Comparison of ENCODE assay signal across 1 cellular context in the genomic region with DNA sequence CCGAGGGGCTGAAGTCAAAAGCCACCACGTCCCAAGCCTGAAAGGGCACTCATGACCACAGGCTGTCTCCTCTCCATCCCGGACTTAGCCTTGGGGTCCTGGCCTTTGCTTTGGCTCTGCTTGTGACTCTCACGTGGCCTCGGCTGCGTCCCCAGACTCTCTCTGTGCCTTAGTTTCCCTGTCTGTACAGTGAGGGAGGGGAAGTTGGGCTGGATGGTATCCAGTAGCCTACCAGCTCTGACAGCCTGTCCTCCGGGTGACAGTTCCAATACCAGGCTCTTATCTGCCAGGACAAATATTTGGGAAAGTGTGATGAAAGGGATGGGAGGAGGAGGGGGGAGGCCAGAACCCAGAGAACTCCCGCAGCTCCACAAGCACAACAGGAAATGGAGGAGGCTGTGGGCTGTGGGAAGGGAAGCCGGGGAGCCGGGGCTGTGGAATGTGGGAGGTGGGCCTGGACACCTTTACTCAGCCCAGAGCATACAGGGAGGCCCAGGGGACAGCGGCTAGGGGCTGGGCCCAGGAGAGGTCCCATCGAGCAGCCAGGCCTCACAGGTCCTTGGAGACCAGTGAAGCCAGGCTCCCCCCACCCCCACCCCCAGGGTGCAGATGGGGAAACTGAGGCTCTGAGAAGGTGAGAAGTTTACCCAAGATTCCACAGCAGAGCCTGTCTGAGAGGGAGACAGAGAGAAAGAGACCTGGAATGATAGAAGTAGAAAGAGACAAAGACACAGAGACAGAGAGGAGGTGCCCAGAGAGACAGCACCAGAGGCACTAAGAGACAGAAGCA.
TF ChIP-seq lines count a peak whose summit lies in the region.

No MANE protein-coding gene starts in this region.

TF ChIP-seq in HepG2, 621 proteins besides CTCF, POLR2A, EP300 and RAD21 (continued from another document and continues in another):
- TF ChIP-seq ZNF687 (CRISPR knock-in tag; IDR thresholded peaks at IDR 0.05) (peak; percentile 92), SMARCE1 (IDR thresholded peaks at IDR 0.05; ENCODE audit: borderline replicate concordance) (no peak), ZNF337 (CRISPR knock-in tag; IDR thresholded peaks at IDR 0.05; ENCODE audit: borderline replicate concordance, low read depth) (peak; percentile 90; the same call in 1 of the 2 replicates), HOXA7 (CRISPR knock-in tag; IDR thresholded peaks at IDR 0.05) (no peak), ZNF530 (CRISPR knock-in tag; IDR thresholded peaks at IDR 0.05; ENCODE audit: low read depth) (no peak), ZNF777 (CRISPR knock-in tag; IDR thresholded peaks at IDR 0.05) (no peak), ZBTB7A (CRISPR knock-in tag; IDR thresholded peaks at IDR 0.05) (peak; percentile 75; the same call in 1 of the 2 replicates), PHF21A (CRISPR knock-in tag; IDR thresholded peaks at IDR 0.05) (peak; percentile 99), HOXA9 (CRISPR knock-in tag; IDR thresholded peaks at IDR 0.05; ENCODE audit: borderline replicate concordance) (no peak; the same call in 1 of the 2 replicates), NFE2 (CRISPR knock-in tag; IDR thresholded peaks at IDR 0.05) (no peak), MXD4 (CRISPR knock-in tag; IDR thresholded peaks at IDR 0.05) (0 out of 2 replicates have a peak, but pooled peaks have one; percentile 27), SIN3B (IDR thresholded peaks at IDR 0.05; ENCODE audit: low read length) (no peak), RFXAP (CRISPR knock-in tag; IDR thresholded peaks at IDR 0.05; ENCODE audit: borderline replicate concordance) (peak; percentile 82; the same call in 1 of the 2 replicates), ZNF737 (CRISPR knock-in tag; IDR thresholded peaks at IDR 0.05; ENCODE audit: borderline replicate concordance) (no peak), IRF9 (CRISPR knock-in tag; IDR thresholded peaks at IDR 0.05; ENCODE audit: borderline replicate concordance) (no peak), AGO2 (optimal IDR thresholded peaks at IDR 0.05; ENCODE audit: low read depth, low read length) (no peak), TRAFD1 (CRISPR knock-in tag; IDR thresholded peaks at IDR 0.05; ENCODE audit: borderline replicate concordance) (no peak)
- TF ChIP-seq, protein P1, sequence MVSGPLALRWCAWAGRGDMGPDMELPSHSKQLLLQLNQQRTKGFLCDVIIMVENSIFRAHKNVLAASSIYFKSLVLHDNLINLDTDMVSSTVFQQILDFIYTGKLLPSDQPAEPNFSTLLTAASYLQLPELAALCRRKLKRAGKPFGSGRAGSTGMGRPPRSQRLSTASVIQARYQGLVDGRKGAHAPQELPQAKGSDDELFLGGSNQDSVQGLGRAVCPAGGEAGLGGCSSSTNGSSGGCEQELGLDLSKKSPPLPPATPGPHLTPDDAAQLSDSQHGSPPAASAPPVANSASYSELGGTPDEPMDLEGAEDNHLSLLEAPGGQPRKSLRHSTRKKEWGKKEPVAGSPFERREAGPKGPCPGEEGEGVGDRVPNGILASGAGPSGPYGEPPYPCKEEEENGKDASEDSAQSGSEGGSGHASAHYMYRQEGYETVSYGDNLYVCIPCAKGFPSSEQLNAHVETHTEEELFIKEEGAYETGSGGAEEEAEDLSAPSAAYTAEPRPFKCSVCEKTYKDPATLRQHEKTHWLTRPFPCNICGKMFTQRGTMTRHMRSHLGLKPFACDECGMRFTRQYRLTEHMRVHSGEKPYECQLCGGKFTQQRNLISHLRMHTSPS (CRISPR knock-in tag; IDR thresholded peaks at IDR 0.05; ENCODE audit: low read depth), result peak; percentile 87
- TF ChIP-seq, protein P2, sequence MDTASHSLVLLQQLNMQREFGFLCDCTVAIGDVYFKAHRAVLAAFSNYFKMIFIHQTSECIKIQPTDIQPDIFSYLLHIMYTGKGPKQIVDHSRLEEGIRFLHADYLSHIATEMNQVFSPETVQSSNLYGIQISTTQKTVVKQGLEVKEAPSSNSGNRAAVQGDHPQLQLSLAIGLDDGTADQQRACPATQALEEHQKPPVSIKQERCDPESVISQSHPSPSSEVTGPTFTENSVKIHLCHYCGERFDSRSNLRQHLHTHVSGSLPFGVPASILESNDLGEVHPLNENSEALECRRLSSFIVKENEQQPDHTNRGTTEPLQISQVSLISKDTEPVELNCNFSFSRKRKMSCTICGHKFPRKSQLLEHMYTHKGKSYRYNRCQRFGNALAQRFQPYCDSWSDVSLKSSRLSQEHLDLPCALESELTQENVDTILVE (CRISPR knock-in tag; IDR thresholded peaks at IDR 0.05), result 0 out of 2 replicates have a peak, but pooled peaks have one; percentile 32
- TF ChIP-seq, protein P3, sequence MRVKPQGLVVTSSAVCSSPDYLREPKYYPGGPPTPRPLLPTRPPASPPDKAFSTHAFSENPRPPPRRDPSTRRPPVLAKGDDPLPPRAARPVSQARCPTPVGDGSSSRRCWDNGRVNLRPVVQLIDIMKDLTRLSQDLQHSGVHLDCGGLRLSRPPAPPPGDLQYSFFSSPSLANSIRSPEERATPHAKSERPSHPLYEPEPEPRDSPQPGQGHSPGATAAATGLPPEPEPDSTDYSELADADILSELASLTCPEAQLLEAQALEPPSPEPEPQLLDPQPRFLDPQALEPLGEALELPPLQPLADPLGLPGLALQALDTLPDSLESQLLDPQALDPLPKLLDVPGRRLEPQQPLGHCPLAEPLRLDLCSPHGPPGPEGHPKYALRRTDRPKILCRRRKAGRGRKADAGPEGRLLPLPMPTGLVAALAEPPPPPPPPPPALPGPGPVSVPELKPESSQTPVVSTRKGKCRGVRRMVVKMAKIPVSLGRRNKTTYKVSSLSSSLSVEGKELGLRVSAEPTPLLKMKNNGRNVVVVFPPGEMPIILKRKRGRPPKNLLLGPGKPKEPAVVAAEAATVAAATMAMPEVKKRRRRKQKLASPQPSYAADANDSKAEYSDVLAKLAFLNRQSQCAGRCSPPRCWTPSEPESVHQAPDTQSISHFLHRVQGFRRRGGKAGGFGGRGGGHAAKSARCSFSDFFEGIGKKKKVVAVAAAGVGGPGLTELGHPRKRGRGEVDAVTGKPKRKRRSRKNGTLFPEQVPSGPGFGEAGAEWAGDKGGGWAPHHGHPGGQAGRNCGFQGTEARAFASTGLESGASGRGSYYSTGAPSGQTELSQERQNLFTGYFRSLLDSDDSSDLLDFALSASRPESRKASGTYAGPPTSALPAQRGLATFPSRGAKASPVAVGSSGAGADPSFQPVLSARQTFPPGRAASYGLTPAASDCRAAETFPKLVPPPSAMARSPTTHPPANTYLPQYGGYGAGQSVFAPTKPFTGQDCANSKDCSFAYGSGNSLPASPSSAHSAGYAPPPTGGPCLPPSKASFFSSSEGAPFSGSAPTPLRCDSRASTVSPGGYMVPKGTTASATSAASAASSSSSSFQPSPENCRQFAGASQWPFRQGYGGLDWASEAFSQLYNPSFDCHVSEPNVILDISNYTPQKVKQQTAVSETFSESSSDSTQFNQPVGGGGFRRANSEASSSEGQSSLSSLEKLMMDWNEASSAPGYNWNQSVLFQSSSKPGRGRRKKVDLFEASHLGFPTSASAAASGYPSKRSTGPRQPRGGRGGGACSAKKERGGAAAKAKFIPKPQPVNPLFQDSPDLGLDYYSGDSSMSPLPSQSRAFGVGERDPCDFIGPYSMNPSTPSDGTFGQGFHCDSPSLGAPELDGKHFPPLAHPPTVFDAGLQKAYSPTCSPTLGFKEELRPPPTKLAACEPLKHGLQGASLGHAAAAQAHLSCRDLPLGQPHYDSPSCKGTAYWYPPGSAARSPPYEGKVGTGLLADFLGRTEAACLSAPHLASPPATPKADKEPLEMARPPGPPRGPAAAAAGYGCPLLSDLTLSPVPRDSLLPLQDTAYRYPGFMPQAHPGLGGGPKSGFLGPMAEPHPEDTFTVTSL (CRISPR knock-in tag; IDR thresholded peaks at IDR 0.05; ENCODE audit: borderline replicate concordance), result peak; percentile 82; the same call in 1 of the 2 replicates
- TF ChIP-seq, protein P4, sequence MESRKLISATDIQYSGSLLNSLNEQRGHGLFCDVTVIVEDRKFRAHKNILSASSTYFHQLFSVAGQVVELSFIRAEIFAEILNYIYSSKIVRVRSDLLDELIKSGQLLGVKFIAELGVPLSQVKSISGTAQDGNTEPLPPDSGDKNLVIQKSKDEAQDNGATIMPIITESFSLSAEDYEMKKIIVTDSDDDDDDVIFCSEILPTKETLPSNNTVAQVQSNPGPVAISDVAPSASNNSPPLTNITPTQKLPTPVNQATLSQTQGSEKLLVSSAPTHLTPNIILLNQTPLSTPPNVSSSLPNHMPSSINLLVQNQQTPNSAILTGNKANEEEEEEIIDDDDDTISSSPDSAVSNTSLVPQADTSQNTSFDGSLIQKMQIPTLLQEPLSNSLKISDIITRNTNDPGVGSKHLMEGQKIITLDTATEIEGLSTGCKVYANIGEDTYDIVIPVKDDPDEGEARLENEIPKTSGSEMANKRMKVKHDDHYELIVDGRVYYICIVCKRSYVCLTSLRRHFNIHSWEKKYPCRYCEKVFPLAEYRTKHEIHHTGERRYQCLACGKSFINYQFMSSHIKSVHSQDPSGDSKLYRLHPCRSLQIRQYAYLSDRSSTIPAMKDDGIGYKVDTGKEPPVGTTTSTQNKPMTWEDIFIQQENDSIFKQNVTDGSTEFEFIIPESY (CRISPR knock-in tag; IDR thresholded peaks at IDR 0.05), result 0 out of 2 replicates have a peak, but pooled peaks have one; percentile 5
- TF ChIP-seq, protein P5, sequence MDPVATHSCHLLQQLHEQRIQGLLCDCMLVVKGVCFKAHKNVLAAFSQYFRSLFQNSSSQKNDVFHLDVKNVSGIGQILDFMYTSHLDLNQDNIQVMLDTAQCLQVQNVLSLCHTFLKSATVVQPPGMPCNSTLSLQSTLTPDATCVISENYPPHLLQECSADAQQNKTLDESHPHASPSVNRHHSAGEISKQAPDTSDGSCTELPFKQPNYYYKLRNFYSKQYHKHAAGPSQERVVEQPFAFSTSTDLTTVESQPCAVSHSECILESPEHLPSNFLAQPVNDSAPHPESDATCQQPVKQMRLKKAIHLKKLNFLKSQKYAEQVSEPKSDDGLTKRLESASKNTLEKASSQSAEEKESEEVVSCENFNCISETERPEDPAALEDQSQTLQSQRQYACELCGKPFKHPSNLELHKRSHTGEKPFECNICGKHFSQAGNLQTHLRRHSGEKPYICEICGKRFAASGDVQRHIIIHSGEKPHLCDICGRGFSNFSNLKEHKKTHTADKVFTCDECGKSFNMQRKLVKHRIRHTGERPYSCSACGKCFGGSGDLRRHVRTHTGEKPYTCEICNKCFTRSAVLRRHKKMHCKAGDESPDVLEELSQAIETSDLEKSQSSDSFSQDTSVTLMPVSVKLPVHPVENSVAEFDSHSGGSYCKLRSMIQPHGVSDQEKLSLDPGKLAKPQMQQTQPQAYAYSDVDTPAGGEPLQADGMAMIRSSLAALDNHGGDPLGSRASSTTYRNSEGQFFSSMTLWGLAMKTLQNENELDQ (CRISPR knock-in tag; IDR thresholded peaks at IDR 0.05; ENCODE audit: borderline replicate concordance), result no peak
